In the genomic region with DNA sequence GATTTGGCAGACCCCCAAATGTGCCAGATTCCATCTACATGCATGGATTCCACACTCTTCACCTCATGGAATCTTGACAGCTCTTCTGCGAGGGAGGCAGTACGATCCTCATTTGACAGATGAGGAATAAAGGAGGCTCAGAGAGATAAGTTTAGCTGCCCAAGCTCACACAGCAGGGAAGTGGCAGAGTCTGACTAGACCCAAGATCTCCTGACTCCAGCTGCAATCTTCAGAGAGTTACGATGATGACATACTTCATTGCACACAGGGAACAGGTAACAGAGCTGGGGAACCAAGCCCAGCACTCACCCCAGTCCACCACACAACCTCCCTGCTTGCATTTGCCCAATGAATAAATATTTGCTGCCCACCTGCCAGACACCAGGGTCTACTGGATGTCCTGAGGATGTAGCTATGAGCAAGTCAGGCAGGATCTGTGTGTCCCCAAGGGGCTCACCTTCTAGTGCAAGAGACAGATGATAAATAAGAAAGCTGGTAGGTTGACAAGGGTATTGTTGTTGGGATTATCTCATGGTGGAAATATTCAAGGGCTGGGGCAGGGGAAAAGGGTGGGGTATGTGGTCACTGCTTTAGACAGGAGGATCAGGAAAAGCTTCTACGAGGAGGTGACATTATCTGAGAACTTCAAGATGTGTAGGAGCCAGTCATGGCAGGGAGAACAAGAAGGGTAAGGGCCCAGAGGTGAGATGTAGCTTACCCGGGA, we compare ENCODE assay signal across 18 cellular contexts. TPM values are rescaled to one million over a fixed set of nuclear protein-coding genes. Genes with fewer than 3 reads are reported as not detected.
DNase-seq lines count a peak whose midpoint lies in the region; ATAC-seq and TF ChIP-seq lines count a peak whose summit lies in the region.
"Had no signal": no experiment of that assay in that cellular context is flagged by ENCODE, and none has a peak within 500 bp of the region (broad histone marks: within the 10 kb centered on the region; RNA-seq: fewer than 3 reads in every experiment).

No MANE protein-coding gene starts in this region.

- no peaks in the 10 kb centered on the region for H3K27me3 ChIP-seq in heart left ventricle
- no peaks in the 10 kb centered on the region for H3K27me3 ChIP-seq in hepatocyte
- no peaks in the 10 kb centered on the region for H3K27me3 ChIP-seq in stomach

- H3K4me1 ChIP-seq in heart left ventricle = peaks cover 0 to 23% (median 14%) of the 10 kb centered on the region in 12 donors
- H3K4me1 ChIP-seq in hepatocyte (ENCODE audit: insufficient read depth) = peaks cover 31% of the 10 kb centered on the region
- H3K4me1 ChIP-seq in stomach = peaks cover 33 to 84% (median 41%) of the 10 kb centered on the region in 4 donors
- H3K4me1 ChIP-seq: prostate gland had no signal

- peak overlapping the region; percentile 34 for H3K4me2 ChIP-seq in hepatocyte

- no peak overlapping the region for H3K4me3 ChIP-seq in heart left ventricle
- H3K4me3 ChIP-seq in hepatocyte = no peak overlapping the region
- no peak overlapping the region for H3K4me3 ChIP-seq in stomach
- H3K4me3 ChIP-seq: prostate gland had no signal

- H3K27ac ChIP-seq in heart left ventricle = peak overlapping the region in 8 of 12 donors; percentile 39 to 87 (median 68)
- peak overlapping the region; percentile 65 for H3K27ac ChIP-seq in VCaP
- peak overlapping the region; percentile 68 for H3K27ac ChIP-seq in hepatocyte
- peak overlapping the region; percentile 66 to 83 (median 78) for H3K27ac ChIP-seq in stomach
- H3K27ac ChIP-seq: prostate gland had no signal

- DNase-seq in heart left ventricle (no peak), Right ventricle myocardium inferior (ENCODE audit: missing footprints) (no peak), hepatocyte (ENCODE audit: low spot score) (no peak), stomach (no peak), hepatic stellate cell (ENCODE audit: low spot score) (no peak), NCI-H187 (lab: John Stamatoyannopoulos, UW) (no peak), SKM-1 treated with dmso at 0.1 percent for 144 hours (lab: John Stamatoyannopoulos, UW; ENCODE audit: unreplicated experiment) (no peak)
- DNase-seq: activated CD4-positive, alpha-beta T cell treated with anti-CD3 and anti-CD28 coated beads, Interleukin-2, amount 10 ng/mL, durations not matched to agents 24 days and 14 days; activated CD8-positive, alpha-beta memory T cell treated with anti-CD3 and anti-CD28 coated beads, Interleukin-2, amount 50 U/mL, for 4 hours; activated gamma-delta T cell; cerebellar nuclear complex; DMS53; foreskin melanocyte; NCI-H2171 treated with DMSO at 0.1 percent for 48 hours had no signal

- H2AFZ ChIP-seq in hepatocyte = no peak overlapping the region

- no peaks in the 10 kb centered on the region for H3K9me3 ChIP-seq in heart left ventricle
- no peaks in the 10 kb centered on the region for H3K9me3 ChIP-seq in hepatocyte (ENCODE audit: low read depth)
- no peaks in the 10 kb centered on the region for H3K9me3 ChIP-seq in stomach
- H3K9me3 ChIP-seq: prostate gland, thoracic aorta had no signal

- peak in 2 of 4 donors; percentile 7 to 31 for ATAC-seq in heart left ventricle
- no peak for ATAC-seq in Right ventricle myocardium inferior
- ATAC-seq: SK-N-SH treated with all-trans-retinoic acid at 6 μM for 48 hours had no signal

- no peak for TF ChIP-seq POLR2A in heart left ventricle (IDR thresholded peaks at IDR 0.05)
- no peak for TF ChIP-seq POLR2A in stomach (IDR thresholded peaks at IDR 0.05)

- 57 to 67% (median 62%) methylated on average over 5 of the region's 5 CpGs for WGBS in heart left ventricle, 4 donors
- 69% methylated on average over 5 of the region's 5 CpGs for WGBS in hepatocyte (ENCODE audit: low lambda C conversion rate, missing lambda C conversion rate)
- 66 to 82% (median 77%) methylated on average over 4 to 5 of the region's 5 CpGs for WGBS in stomach, 5 donors

- intact Hi-C loops in heart left ventricle (cut with DNase I) (loop anchor here in 3 of 10 donors (5.0 to 10.0 kb wide), 2 partner anchors 92 to 235 kb away; no protein-coding TSS in a partner anchor), Right ventricle myocardium inferior (cut with DNase I) (loop anchor here (2.0 kb wide), 1 partner anchor 93 kb away; no protein-coding TSS in a partner anchor), stomach (cut with DNase I; ENCODE audit: low total_unique reads) (no loop called here)

- TF ChIP-seq CTCF in heart left ventricle (IDR thresholded peaks at IDR 0.05) = no peak
- no peak for TF ChIP-seq CTCF in VCaP (conservative IDR thresholded peaks at IDR 0.05)
- no peak for TF ChIP-seq CTCF in hepatocyte (IDR thresholded peaks at IDR 0.05; ENCODE audit: poor library complexity)
- no peak for TF ChIP-seq CTCF in stomach (IDR thresholded peaks at IDR 0.05)

- no peaks in the 10 kb centered on the region for H4K20me1 ChIP-seq in hepatocyte (ENCODE audit: insufficient read depth, poor library complexity, severe bottlenecking)

- TF ChIP-seq EP300 in stomach (IDR thresholded peaks at IDR 0.05) = no peak

- H3K36me3 ChIP-seq in heart left ventricle (no peaks in the 10 kb centered on the region), hepatocyte (replicated peaks; ENCODE audit: insufficient read depth, low read depth) (no peaks in the 10 kb centered on the region), stomach (no peaks in the 10 kb centered on the region)
- H3K36me3 ChIP-seq: prostate gland, thoracic aorta had no signal

- H3K9me2 ChIP-seq in hepatocyte (replicated peaks; ENCODE audit: insufficient read depth) = no peaks in the 10 kb centered on the region

- H3K79me2 ChIP-seq in hepatocyte = no peaks in the 10 kb centered on the region

RNA-seq across cellular contexts. Expression of gene CPEB4, which starts 28.7 kb away (rescaled TPM):
- total RNA-seq in heart left ventricle (100 to 1,000 TPM; 104 to 217 (median 172) TPM), Right ventricle myocardium inferior (116 TPM), hepatocyte (49.2 and 49.7 TPM in 2 replicates), stomach (100 to 1,000 TPM in 1 of 5 donors, 10 to 100 TPM in 3, 1 to 10 TPM in 1; 6.7 to 115 (median 61.0) TPM)
- polyA plus RNA-seq in heart left ventricle (100 to 1,000 TPM in 1 of 2 donors, 10 to 100 TPM in 1; 28.7 to 158 TPM), hepatocyte (12.0 and 13.3 TPM in 2 replicates), stomach (10 to 100 TPM in 1 of 3 donors, 1 to 10 TPM in 2; 3.5 to 14.5 (median 8.3) TPM)
